ENCODE assay signal across 14 cellular contexts in the genomic region with DNA sequence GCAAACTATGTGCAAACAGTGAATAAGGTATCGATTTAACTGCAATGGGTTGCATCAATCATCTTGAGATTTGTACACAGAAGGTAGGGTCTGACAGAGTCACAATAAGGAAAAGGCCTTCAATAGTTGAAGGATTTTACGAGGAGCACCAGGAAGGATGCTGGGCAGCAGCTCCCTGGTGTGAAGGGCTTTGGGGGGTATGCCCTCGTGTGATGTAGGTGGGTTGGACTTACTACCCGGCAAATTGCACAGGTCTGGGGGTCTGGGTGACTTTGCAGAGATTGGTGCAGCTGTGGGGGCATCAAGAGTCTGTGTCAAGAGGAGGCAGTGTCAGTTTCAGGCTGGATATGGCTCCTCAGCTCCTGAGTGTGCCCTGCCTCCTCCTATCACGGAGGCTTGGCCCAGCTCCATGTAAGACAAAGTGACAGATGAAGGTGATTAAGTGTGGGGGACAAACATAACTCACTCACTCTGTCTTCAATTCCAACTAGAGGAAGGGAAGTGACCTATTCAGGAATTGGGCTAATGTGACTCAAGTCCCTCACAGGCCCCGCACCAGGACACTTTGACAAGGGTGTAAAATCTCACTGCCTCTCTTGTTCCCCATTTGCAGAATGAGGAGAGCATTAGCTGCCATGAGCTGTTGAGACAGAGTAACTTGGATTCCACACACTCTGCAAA.
"Had no signal": no experiment of that assay in that cellular context is flagged by ENCODE, and none has a peak within 500 bp of the region (broad histone marks: within the 10 kb centered on the region; RNA-seq: fewer than 3 reads in every experiment).

No MANE protein-coding gene starts in this region.

- FAIRE-seq: islet of Langerhans had no signal

- DNase-seq: effector CD8-positive, alpha-beta T cell; gastrocnemius medialis; heart right ventricle; hypothalamus; kidney glomerular epithelial cell; mesendoderm; naive B cell; psoas muscle; spleen; stimulated activated CD4-positive, alpha-beta T cell treated with anti-CD3 and anti-CD28 coated beads, Interleukin-15, amount 100 ng/mL, for 24 hours; stimulated activated CD4-positive, alpha-beta T cell treated with anti-CD3 and anti-CD28 coated beads, Interleukin-1b, Interleukin-23, amount 100 ng/mL, for 48 hours; stimulated activated CD4-positive, alpha-beta T cell treated with anti-CD3 and anti-CD28 coated beads, Interleukin-4, amount 100 ng/mL, for 24 hours; tibial artery had no signal
